Comparison of ENCODE assay signal across 20 cellular contexts in genomic region chr4:30600246-30600645, GRCh38.
A peak's percentile ranks its signal among the peaks of the same experiment; 100 is the strongest.
DNase-seq lines count a peak whose midpoint lies in the region; ATAC-seq and TF ChIP-seq lines count a peak whose summit lies in the region.
"Had no signal": no experiment of that assay in that cellular context is flagged by ENCODE, and none has a peak within 500 bp of the region (broad histone marks: within the 10 kb centered on the region; RNA-seq: fewer than 3 reads in every experiment).

No MANE protein-coding gene starts in this region.

- H3K36me3 Mint-ChIP-seq in MCF 10A (ENCODE audit: insufficient read depth, unreplicated experiment) (no peaks in the 10 kb centered on the region), glutamatergic neuron (ENCODE audit: unreplicated experiment) (no peaks in the 10 kb centered on the region)
- H3K36me3 Mint-ChIP-seq: CD8-positive, alpha-beta T cell had no signal

- H3K4me1 Mint-ChIP-seq in MCF 10A (ENCODE audit: insufficient read depth, unreplicated experiment) (no peaks in the 10 kb centered on the region), glutamatergic neuron (ENCODE audit: low read depth, unreplicated experiment) (peaks cover 26% of the 10 kb centered on the region)

- H3K4me1 ChIP-seq in breast epithelium (no peaks in the 10 kb centered on the region), left lung (no peaks in the 10 kb centered on the region)
- H3K4me1 ChIP-seq: A549 had no signal

- H3K9me3 Mint-ChIP-seq in MCF 10A (ENCODE audit: unreplicated experiment) (no peaks in the 10 kb centered on the region), glutamatergic neuron (ENCODE audit: unreplicated experiment) (no peaks in the 10 kb centered on the region)

- H3K27me3 ChIP-seq in breast epithelium (no peaks in the 10 kb centered on the region), left lung (no peaks in the 10 kb centered on the region)
- H3K27me3 ChIP-seq: MG63 had no signal

- ATAC-seq in left lung (no peak), GM19452 (IDR thresholded peaks at IDR 0.05; ENCODE audit: unreplicated experiment) (no peak)
- ATAC-seq: A549; CD8-positive, alpha-beta T cell; GM12878; left lobe of liver had no signal

- no peak overlapping the region for H3K4me3 Mint-ChIP-seq in MCF 10A (ENCODE audit: unreplicated experiment)
- peak overlapping the region; percentile 51 for H3K4me3 Mint-ChIP-seq in glutamatergic neuron (ENCODE audit: unreplicated experiment)
- H3K4me3 Mint-ChIP-seq: CD8-positive, alpha-beta T cell; T-helper 1 cell treated with Interleukin-12 subunit alpha and Interleukin-12 subunit beta and Interleukin-4 antibody, amounts not matched to agents 30 μg/mL and 1 μg/mL, for 36 hours had no signal

- H3K27ac Mint-ChIP-seq in MCF 10A (ENCODE audit: low read depth, unreplicated experiment) = no peak overlapping the region
- H3K27ac Mint-ChIP-seq in glutamatergic neuron (ENCODE audit: unreplicated experiment) = peak overlapping the region; percentile 63
- H3K27ac Mint-ChIP-seq: CD8-positive, alpha-beta T cell; T-helper 1 cell treated with Interleukin-12 subunit alpha and Interleukin-12 subunit beta and Interleukin-4 antibody, amounts not matched to agents 30 μg/mL and 1 μg/mL, for 36 hours had no signal

- H3K36me3 ChIP-seq in breast epithelium = no peaks in the 10 kb centered on the region
- H3K36me3 ChIP-seq in left lung = no peaks in the 10 kb centered on the region
- H3K36me3 ChIP-seq: MG63 had no signal

- no peak for TF ChIP-seq CTCF in MCF 10A (IDR thresholded peaks at IDR 0.05; ENCODE audit: unreplicated experiment)
- no peak for TF ChIP-seq CTCF in breast epithelium (IDR thresholded peaks at IDR 0.05)
- no peak for TF ChIP-seq CTCF in astrocyte of the cerebellum (IDR thresholded peaks at IDR 0.05; ENCODE audit: low read depth, low read length, missing control alignments)
- no peak for TF ChIP-seq CTCF in glutamatergic neuron (IDR thresholded peaks at IDR 0.05; ENCODE audit: partially characterized antibody, unreplicated experiment)
- TF ChIP-seq CTCF in left lung (IDR thresholded peaks at IDR 0.05) = no peak

- no peak for TF ChIP-seq POLR2A in breast epithelium (IDR thresholded peaks at IDR 0.05)

- H3K27ac ChIP-seq in breast epithelium = no peak overlapping the region
- no peak overlapping the region for H3K27ac ChIP-seq in left lung
- H3K27ac ChIP-seq: A549 had no signal

- DNase-seq in MCF 10A (ENCODE audit: unreplicated experiment) (peak; percentile 59), breast epithelium (ENCODE audit: low spot score in 2 of 2) (no peak), astrocyte of the cerebellum (ENCODE audit: low read depth) (peak; percentile 19), glutamatergic neuron (no peak), left lung (no peak), NCI-H446 (lab: John Stamatoyannopoulos, UW) (no peak)
- DNase-seq in stimulated activated CD4-positive, alpha-beta T cell treated with anti-CD3 and anti-CD28 coated beads, Interleukin-4, amount 100 ng/mL, for 1 hour = no peak
- DNase-seq: activated CD4-positive, alpha-beta T cell treated with anti-CD3 and anti-CD28 coated beads for 1 hour; activated CD8-positive, alpha-beta memory T cell treated with anti-CD3 and anti-CD28 coated beads, Interleukin-2, amount 50 U/mL, for 4 hours; activated naive CD4-positive, alpha-beta T cell; CD8-positive, alpha-beta T cell; head of caudate nucleus; MG63; NCI-H1930; NCI-H774 had no signal

- POLR2A ChIA-PET in MCF 10A (lab: Yijun Ruan, JAX) = no interaction called here

- intact Hi-C loops in MCF 10A (cut with micrococcal nuclease) (no loop called here), breast epithelium (cut with DNase I; ENCODE audit: low total_unique reads) (no loop called here), left lung (cut with DNase I) (no loop called here)

- no TSS peak for BruUV-seq in MCF 10A (replicated peaks; lab: Mats Ljungman, UMichigan)

- H3K4me3 ChIP-seq in breast epithelium (no peak overlapping the region), astrocyte of the cerebellum (ENCODE audit: low read depth, low read length) (no peak overlapping the region), left lung (no peak overlapping the region)
- H3K4me3 ChIP-seq: A549, GM12878, MG63 had no signal

- CTCF ChIA-PET in MCF 10A (lab: Yijun Ruan, JAX) = no interaction called here

- H3K27me3 Mint-ChIP-seq in MCF 10A (ENCODE audit: insufficient read depth, unreplicated experiment) (no peaks in the 10 kb centered on the region), glutamatergic neuron (ENCODE audit: unreplicated experiment) (no peaks in the 10 kb centered on the region)

- in situ Hi-C loops in astrocyte of the cerebellum (cut with HindIII; ENCODE audit: low sequenced_read_pairs) = no loop called here

- no peaks in the 10 kb centered on the region for H3K9me3 ChIP-seq in breast epithelium
- peaks cover 0 to 2% of the 10 kb centered on the region in 2 donors for H3K9me3 ChIP-seq in left lung
- H3K9me3 ChIP-seq: A549, MG63 had no signal

Comparison
In these comparisons a context has a peak if more than half of its experiments do, and no peak if none do; other contexts are left out.
1. DNase-seq: peak in MCF 10A (single experiment) and astrocyte of the cerebellum (single experiment); none in breast epithelium (0 of 2), glutamatergic neuron (single experiment), left lung (0 of 2), NCI-H446 (0 of 2) and stimulated activated CD4-positive, alpha-beta T cell treated with anti-CD3 and anti-CD28 coated beads, Interleukin-4, amount 100 ng/mL, for 1 hour (single experiment).